23 cellular contexts compared by ENCODE assay signal in genomic region chr4:173293663-173294062, GRCh38. TPM values are rescaled to one million over a fixed set of nuclear protein-coding genes. Genes with fewer than 3 reads are reported as not detected.
DNase-seq lines count a peak whose midpoint lies in the region; FAIRE-seq and TF ChIP-seq lines count a peak whose summit lies in the region.
"Had no signal": no experiment of that assay in that cellular context is flagged by ENCODE, and none has a peak within 500 bp of the region (broad histone marks: within the 10 kb centered on the region; RNA-seq: fewer than 3 reads in every experiment).

No MANE protein-coding gene starts in this region.

- H2BK5ac ChIP-seq in mesenchymal stem cell (ENCODE audit: low read depth, low read length, poor library complexity, severe bottlenecking): no peak overlapping the region

- peak; percentile 43 for DNase-seq in mammary epithelial cell
- DNase-seq in breast epithelium (ENCODE audit: low spot score in 2 of 2): no peak
- DNase-seq in bronchial epithelial cell (ENCODE audit: low read depth): peak; percentile 71
- DNase-seq in mesenchymal stem cell: no peak
- DNase-seq in A172 (ENCODE audit: low spot score): no peak
- DNase-seq in NCI-H446 treated with DMSO at 0.1 percent for 48 hours (lab: John Stamatoyannopoulos, UW): no peak
- DNase-seq in HUDEP-2 (lab: John Stamatoyannopoulos, UW; ENCODE audit: unreplicated experiment in 76 of 76): no peak
- DNase-seq: ACHN; BE2C; Calu3; CD8-positive, alpha-beta memory T cell; DMS79 treated with DMSO at 0.1 percent for 48 hours; H7; IMR-90; NCI-H1048; NCI-H1417; NCI-H1694; NCI-H2029 treated with DMSO at 0.1 percent for 48 hours; NCI-H69; Peyer's patch; SIG-M5 had no signal

- FAIRE-seq in bronchial epithelial cell (lab: Jason Lieb, UNC): peak; percentile 64

- peak overlapping the region; percentile 50 for H4K8ac ChIP-seq in mesenchymal stem cell (ENCODE audit: low read length)

- TF ChIP-seq POLR2A in breast epithelium (IDR thresholded peaks at IDR 0.05): no peak

- no peak overlapping the region for H2BK15ac ChIP-seq in mesenchymal stem cell (ENCODE audit: low read depth, poor library complexity, severe bottlenecking)

- no peak overlapping the region for H3K4ac ChIP-seq in mesenchymal stem cell (ENCODE audit: low read depth in 1 of 2, low read length in 2 of 2)

- no peak overlapping the region for H3K14ac ChIP-seq in mesenchymal stem cell (ENCODE audit: low read length in 2 of 2)

- in situ Hi-C loops in mammary epithelial cell (cut with MboI; ENCODE audit: low sequenced_read_pairs in 2 of 2): no loop called here

- no peaks in the 10 kb centered on the region for H3K36me3 ChIP-seq in mammary epithelial cell (ENCODE audit: insufficient read depth, low read length)
- H3K36me3 ChIP-seq in breast epithelium: no peaks in the 10 kb centered on the region
- H3K36me3 ChIP-seq in bronchial epithelial cell (ENCODE audit: control insufficient read depth, insufficient read depth, low read length): no peaks in the 10 kb centered on the region
- H3K36me3 ChIP-seq in mesenchymal stem cell (ENCODE audit: control insufficient read depth in 1 of 2, insufficient read depth in 2 of 2, low read depth in 1 of 2, low read length in 2 of 2): peaks cover 9 to 13% of the 10 kb centered on the region in 2 experiments
- H3K36me3 ChIP-seq: BE2C had no signal

- H4K91ac ChIP-seq in mesenchymal stem cell (ENCODE audit: low read length): no peak overlapping the region

- H3K4me1 ChIP-seq in mammary epithelial cell (ENCODE audit: insufficient read depth, low read length): peaks cover 14% of the 10 kb centered on the region
- no peaks in the 10 kb centered on the region for H3K4me1 ChIP-seq in breast epithelium
- no peaks in the 10 kb centered on the region for H3K4me1 ChIP-seq in mesenchymal stem cell (ENCODE audit: control insufficient read depth, insufficient read depth, low read depth, low read length)
- H3K4me1 ChIP-seq: BE2C had no signal

- BruUV-seq in mammary epithelial cell (replicated peaks; lab: Mats Ljungman, UMichigan): no TSS peak

- no peaks in the 10 kb centered on the region for H4K20me1 ChIP-seq in mammary epithelial cell (ENCODE audit: insufficient read depth, low read length)

- H3K9ac ChIP-seq in mammary epithelial cell (ENCODE audit: insufficient read depth, low read length) (no peak overlapping the region), mesenchymal stem cell (ENCODE audit: low read length) (no peak overlapping the region)

- H3K27me3 ChIP-seq in mammary epithelial cell (ENCODE audit: insufficient read depth, low read length) (no peaks in the 10 kb centered on the region), breast epithelium (no peaks in the 10 kb centered on the region), bronchial epithelial cell (ENCODE audit: control insufficient read depth, insufficient read depth, low read length) (no peaks in the 10 kb centered on the region), mesenchymal stem cell (ENCODE audit: control insufficient read depth in 1 of 2, insufficient read depth in 1 of 2, low read length in 2 of 2) (no peaks in the 10 kb centered on the region)
- H3K27me3 ChIP-seq: BE2C, Peyer's patch had no signal

- no peak for TF ChIP-seq CTCF in mammary epithelial cell (conservative IDR thresholded peaks at IDR 0.05 in 1 of 2, IDR thresholded peaks at IDR 0.05 in 1 of 2; ENCODE audit: extremely low read depth in 1 of 2, insufficient read depth in 1 of 2, low read depth in 1 of 2, low read length in 2 of 2)
- TF ChIP-seq CTCF in breast epithelium (IDR thresholded peaks at IDR 0.05): no peak
- no peak for TF ChIP-seq CTCF in bronchial epithelial cell (IDR thresholded peaks at IDR 0.05; ENCODE audit: insufficient read depth, low read length, severe bottlenecking)

- H3K4me3 ChIP-seq in mammary epithelial cell (replicated peaks in 1 of 3; ENCODE audit: insufficient read depth in 1 of 3, low read depth in 2 of 3, low read length in 3 of 3): peak overlapping the region in 1 of 3 experiments; percentile 14
- peak overlapping the region in 1 of 3 donors; percentile 29 for H3K4me3 ChIP-seq in breast epithelium
- no peak overlapping the region for H3K4me3 ChIP-seq in bronchial epithelial cell (ENCODE audit: low read depth, low read length)
- H3K4me3 ChIP-seq in mesenchymal stem cell (ENCODE audit: insufficient read depth in 1 of 2, low read depth in 1 of 2, low read length in 2 of 2): no peak overlapping the region
- H3K4me3 ChIP-seq: Peyer's patch, SK-N-MC had no signal

- dilution Hi-C loops in mammary epithelial cell (cut with HindIII; ENCODE audit: low sequenced_read_pairs): no loop called here

- intact Hi-C loops in mammary epithelial cell (cut with micrococcal nuclease) (no loop called here), breast epithelium (cut with DNase I; ENCODE audit: low total_unique reads) (no loop called here)

- H3K23ac ChIP-seq in mesenchymal stem cell (ENCODE audit: low read length in 2 of 2): no peak overlapping the region

- H3K4me2 ChIP-seq in mammary epithelial cell (ENCODE audit: insufficient read depth, low read depth, low read length) (peak overlapping the region; percentile 63), mesenchymal stem cell (ENCODE audit: low read length, poor library complexity, severe bottlenecking) (no peak overlapping the region)

- peaks cover 24% of the 10 kb centered on the region for H3K79me1 ChIP-seq in mesenchymal stem cell (replicated peaks; ENCODE audit: low read length, poor library complexity, severe bottlenecking)

- CTCF ChIA-PET in mammary epithelial cell (lab: Charles Lee; ENCODE audit: low non-redundant PET): no interaction called here

- no peak overlapping the region for H3K27ac ChIP-seq in mammary epithelial cell (ENCODE audit: insufficient read depth, low read depth, low read length)
- H3K27ac ChIP-seq in breast epithelium: no peak overlapping the region
- no peak overlapping the region for H3K27ac ChIP-seq in mesenchymal stem cell (ENCODE audit: low read length, poor library complexity, severe bottlenecking)
- H3K27ac ChIP-seq: 22Rv1, Peyer's patch, SK-N-MC had no signal

- H2BK12ac ChIP-seq in mesenchymal stem cell (ENCODE audit: low read length in 2 of 2): no peak overlapping the region

- H3K79me2 ChIP-seq in mammary epithelial cell (ENCODE audit: insufficient read depth, low read length): no peaks in the 10 kb centered on the region

- H2AFZ ChIP-seq in mammary epithelial cell (ENCODE audit: low read depth, low read length) (peak overlapping the region; percentile 81), mesenchymal stem cell (ENCODE audit: low read depth, low read length) (no peak overlapping the region)

- no peaks in the 10 kb centered on the region for H3K9me3 ChIP-seq in mammary epithelial cell (replicated peaks; ENCODE audit: insufficient read depth, low read length)
- H3K9me3 ChIP-seq in breast epithelium: no peaks in the 10 kb centered on the region
- H3K9me3 ChIP-seq in mesenchymal stem cell (ENCODE audit: control insufficient read depth, low read length): no peaks in the 10 kb centered on the region
- H3K9me3 ChIP-seq: BE2C, Peyer's patch had no signal

- 4% methylated on average over 7 of the region's 7 CpGs for WGBS in mammary epithelial cell (ENCODE audit: low coverage, missing lambda C conversion rate)
- WGBS in mesenchymal stem cell: 94% methylated on average over 7 of the region's 7 CpGs

- H3K18ac ChIP-seq in mesenchymal stem cell (ENCODE audit: low read depth in 1 of 2, low read length in 2 of 2): no peak overlapping the region

- H2BK120ac ChIP-seq in mesenchymal stem cell (ENCODE audit: low read depth, low read length): no peak overlapping the region

- H2AK5ac ChIP-seq in mesenchymal stem cell (ENCODE audit: low read length, severe bottlenecking): no peak overlapping the region

RNA-seq across cellular contexts. Expression of gene HMGB2, which starts 40.5 kb away (rescaled TPM):
- total RNA-seq in mammary epithelial cell (10 to 100 TPM in 1 of 2 donors, 1 to 10 TPM in 1; 9.8 to 73.9 TPM), breast epithelium (10 to 100 TPM; 48.2 to 66.2 (median 58.0) TPM), bronchial epithelial cell (27.9 and 53.8 TPM in 2 replicates)
- polyA plus RNA-seq in mammary epithelial cell: 62.5 TPM
- polyA minus RNA-seq in mammary epithelial cell: 17.8 TPM
- polyA plus RNA-seq in mesenchymal stem cell (2013, experiment 1 of 2): 27.3 TPM
- polyA plus RNA-seq in mesenchymal stem cell (2013, experiment 2 of 2): 28.6 TPM
- total RNA-seq in A172 (2014; rRNA removed; shearing (Covaris generic)): 259 and 290 TPM in 2 replicates

Comparison
In these comparisons a context has a peak if more than half of its experiments do, and no peak if none do; other contexts are left out.
1. DNase-seq: peak in mammary epithelial cell (single experiment) and bronchial epithelial cell (single experiment); none in breast epithelium (0 of 2), mesenchymal stem cell (single experiment), A172 (single experiment), NCI-H446 treated with DMSO at 0.1 percent for 48 hours (single experiment) and HUDEP-2 (0 of 76).